ENCODE assay signal across 8 cellular contexts in genomic region chr19:38315657-38316476, GRCh38. TPM values are rescaled to one million over a fixed set of nuclear protein-coding genes. Genes with fewer than 3 reads are reported as not detected.
DNase-seq lines count a peak whose midpoint lies in the region; ATAC-seq and TF ChIP-seq lines count a peak whose summit lies in the region.

TSS of gene YIF1B (minus strand) at chr19:38315947. CDS start at chr19:38315917, 30 bp downstream.

- peaks cover 56% of the 10 kb centered on the region for H3K4me1 Mint-ChIP-seq in activated CD4-positive, alpha-beta T cell treated with anti-CD3 and anti-CD28 coated beads, Interleukin-2, amount 10 ng/mL, durations not matched to agents 7 days and 5 days

- H3K4me3 Mint-ChIP-seq in activated CD4-positive, alpha-beta T cell treated with anti-CD3 and anti-CD28 coated beads, Interleukin-2, amount 10 ng/mL, durations not matched to agents 7 days and 5 days = peak within 1 kb of the TSS; percentile 90

- H3K27ac Mint-ChIP-seq in activated CD4-positive, alpha-beta T cell treated with anti-CD3 and anti-CD28 coated beads, Interleukin-2, amount 10 ng/mL, durations not matched to agents 7 days and 5 days = peak within 1 kb of the TSS; percentile 95

- TF ChIP-seq CTCF in C4-2B (conservative IDR thresholded peaks at IDR 0.05) (no peak), coronary artery (IDR thresholded peaks at IDR 0.05) (no peak)

- no peaks in the 10 kb centered on the region for H3K27me3 Mint-ChIP-seq in activated CD4-positive, alpha-beta T cell treated with anti-CD3 and anti-CD28 coated beads, Interleukin-2, amount 10 ng/mL, durations not matched to agents 7 days and 5 days

- POLR2A ChIA-PET in activated CD4-positive, alpha-beta T cell treated with anti-CD3 and anti-CD28 coated beads, Interleukin-2, amount 10 ng/mL, durations not matched to agents 7 days and 5 days (lab: Charles Lee) = no interaction called here

- H3K36me3 Mint-ChIP-seq in activated CD4-positive, alpha-beta T cell treated with anti-CD3 and anti-CD28 coated beads, Interleukin-2, amount 10 ng/mL, durations not matched to agents 7 days and 5 days (ENCODE audit: low read depth) = peaks cover 4% of the 10 kb centered on the region

- CTCF ChIA-PET in activated CD4-positive, alpha-beta T cell treated with anti-CD3 and anti-CD28 coated beads, Interleukin-2, amount 10 ng/mL, durations not matched to agents 7 days and 5 days (lab: Charles Lee) = no interaction called here

- H3K9me3 Mint-ChIP-seq in activated CD4-positive, alpha-beta T cell treated with anti-CD3 and anti-CD28 coated beads, Interleukin-2, amount 10 ng/mL, durations not matched to agents 7 days and 5 days = no peaks in the 10 kb centered on the region

- H3K4me3 ChIP-seq in coronary artery = peak within 1 kb of the TSS; percentile 76

- ATAC-seq in GM19372 (IDR thresholded peaks at IDR 0.05; ENCODE audit: low read depth, unreplicated experiment) = peak; percentile 89
- ATAC-seq in HG03521 (IDR thresholded peaks at IDR 0.05; ENCODE audit: unreplicated experiment) = peak; percentile 87

- DNase-seq in NCI-H69 (lab: John Stamatoyannopoulos, UW) = peak; percentile 99
- peak; percentile 97 for DNase-seq in activated CD4-positive, alpha-beta T cell treated with anti-CD3 and anti-CD28 coated beads, Interleukin-2, amount 10 ng/mL, durations not matched to agents 7 days and 5 days
- DNase-seq in coronary artery (ENCODE audit: low spot score) = peak; percentile 100
- peak; percentile 98 for DNase-seq in left kidney (ENCODE audit: low read depth, low spot score)
- DNase-seq in stimulated activated CD4-positive, alpha-beta T cell treated with anti-CD3 and anti-CD28 coated beads, Interleukin-1b, Interleukin-23, amount 100 ng/mL, for 48 hours = peak; percentile 97

- H3K27ac ChIP-seq in C4-2B = peak within 1 kb of the TSS; percentile 92
- H3K27ac ChIP-seq in coronary artery = peak within 1 kb of the TSS; percentile 71 to 90

RNA-seq across cellular contexts. Expression of gene YIF1B, which starts in this region (rescaled TPM):
- total RNA-seq in activated CD4-positive, alpha-beta T cell treated with anti-CD3 and anti-CD28 coated beads, Interleukin-2, amount 10 ng/mL, durations not matched to agents 7 days and 5 days = 10 to 100 TPM; 63.1 to 72.4 TPM

Comparison
In these comparisons a context has a peak if more than half of its experiments do, and no peak if none do; other contexts are left out.
1. Peak in every context shown above with its lines: DNase-seq, ATAC-seq, H3K4me3 ChIP-seq and H3K27ac ChIP-seq.